Comparison of ENCODE assay signal across 10 cellular contexts in the genomic region with DNA sequence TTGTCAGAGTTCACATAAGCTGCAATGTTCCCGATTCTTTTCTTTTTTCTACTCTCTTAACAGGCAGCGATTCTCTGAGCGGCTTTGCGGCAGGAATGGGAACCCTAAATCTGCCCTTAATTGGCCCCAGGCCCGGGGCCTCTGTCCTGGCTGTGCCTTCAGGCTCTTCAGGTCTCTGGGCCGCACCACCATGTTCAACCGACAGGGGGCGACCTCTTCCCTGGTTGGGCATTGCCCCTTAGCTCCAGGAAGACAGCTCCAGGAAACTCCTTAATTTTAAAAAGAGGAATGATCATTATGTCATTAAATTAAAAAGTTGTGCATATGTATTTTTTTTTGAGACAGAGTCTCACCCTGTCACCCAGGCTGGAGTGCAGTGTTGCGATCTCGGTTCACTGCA.
DNase-seq lines count a peak whose midpoint lies in the region; ATAC-seq and TF ChIP-seq lines count a peak whose summit lies in the region.
"Had no signal": no experiment of that assay in that cellular context is flagged by ENCODE, and none has a peak within 500 bp of the region (broad histone marks: within the 10 kb centered on the region; RNA-seq: fewer than 3 reads in every experiment).

No MANE protein-coding gene starts in this region.

- peaks cover 0 to under 1% of the 10 kb centered on the region in 2 donors for H3K4me1 Mint-ChIP-seq in effector memory CD8-positive, alpha-beta T cell (ENCODE audit: low read depth in 2 of 2)

- CTCF ChIA-PET in RWPE1 (lab: Yijun Ruan, JAX), result no interaction called here

- ATAC-seq in effector memory CD8-positive, alpha-beta T cell (replicated peaks), result no peak
- no peak for ATAC-seq in HG03025 (IDR thresholded peaks at IDR 0.05; ENCODE audit: low FRiP score, unreplicated experiment)

- H3K27me3 Mint-ChIP-seq in effector memory CD8-positive, alpha-beta T cell, result peaks cover 3 to 18% of the 10 kb centered on the region in 2 donors

- POLR2A ChIA-PET in RWPE1 (lab: Yijun Ruan, JAX; ENCODE audit: low non-redundant PET), result no interaction called here

- TF ChIP-seq CTCF in RWPE1 (conservative IDR thresholded peaks at IDR 0.05; ENCODE audit: low read depth), result peak; percentile 21

- no peaks in the 10 kb centered on the region for H3K36me3 Mint-ChIP-seq in effector memory CD8-positive, alpha-beta T cell (ENCODE audit: insufficient read depth)

- H3K9me3 Mint-ChIP-seq in effector memory CD8-positive, alpha-beta T cell, result no peaks in the 10 kb centered on the region

- DNase-seq in NCI-H1694 treated with DMSO at 0.1 percent for 48 hours (lab: John Stamatoyannopoulos, UW), result peak; percentile 1
- DNase-seq in NCI-H1694 (lab: John Stamatoyannopoulos, UW), result no peak
- no peak for DNase-seq in RWPE1 (ENCODE audit: low spot score)
- DNase-seq in effector memory CD8-positive, alpha-beta T cell, result peak in 2 of 3 experiments; percentile 11 to 27
- peak in 2 of 3 donors; percentile 30 to 33 for DNase-seq in stimulated activated CD4-positive, alpha-beta T cell treated with anti-CD3 and anti-CD28 coated beads, TNF-alpha, amount 100 ng/mL, for 48 hours (ENCODE audit: low read depth in 3 of 3)
- no peak for DNase-seq in middle frontal gyrus (ENCODE audit: extremely low spot score, low spot score)
- DNase-seq in OCI-M2 (lab: John Stamatoyannopoulos, UW; ENCODE audit: unreplicated experiment), result no peak
- DNase-seq: KBM-7 had no signal

- no peak overlapping the region for H3K4me3 Mint-ChIP-seq in effector memory CD8-positive, alpha-beta T cell
- H3K4me3 Mint-ChIP-seq: T-helper 1 cell treated with Interleukin-12 subunit alpha and Interleukin-12 subunit beta and Interleukin-4 antibody, amounts not matched to agents 30 μg/mL and 1 μg/mL, for 36 hours had no signal

- H3K27ac Mint-ChIP-seq in effector memory CD8-positive, alpha-beta T cell, result no peak overlapping the region
- H3K27ac Mint-ChIP-seq: T-helper 1 cell treated with Interleukin-12 subunit alpha and Interleukin-12 subunit beta and Interleukin-4 antibody, amounts not matched to agents 30 μg/mL and 1 μg/mL, for 36 hours had no signal

- no peak overlapping the region for H3K27ac ChIP-seq in RWPE1

Comparison
In these comparisons a context has a peak if more than half of its experiments do, and no peak if none do; other contexts are left out.
1. DNase-seq: peak in NCI-H1694 treated with DMSO at 0.1 percent for 48 hours (single experiment), effector memory CD8-positive, alpha-beta T cell (2 of 3) and stimulated activated CD4-positive, alpha-beta T cell treated with anti-CD3 and anti-CD28 coated beads, TNF-alpha, amount 100 ng/mL, for 48 hours (2 of 3); none in NCI-H1694 (single experiment), RWPE1 (single experiment), middle frontal gyrus (single experiment) and OCI-M2 (single experiment).